Comparison of ENCODE assay signal across 1 cellular context in the genomic region with DNA sequence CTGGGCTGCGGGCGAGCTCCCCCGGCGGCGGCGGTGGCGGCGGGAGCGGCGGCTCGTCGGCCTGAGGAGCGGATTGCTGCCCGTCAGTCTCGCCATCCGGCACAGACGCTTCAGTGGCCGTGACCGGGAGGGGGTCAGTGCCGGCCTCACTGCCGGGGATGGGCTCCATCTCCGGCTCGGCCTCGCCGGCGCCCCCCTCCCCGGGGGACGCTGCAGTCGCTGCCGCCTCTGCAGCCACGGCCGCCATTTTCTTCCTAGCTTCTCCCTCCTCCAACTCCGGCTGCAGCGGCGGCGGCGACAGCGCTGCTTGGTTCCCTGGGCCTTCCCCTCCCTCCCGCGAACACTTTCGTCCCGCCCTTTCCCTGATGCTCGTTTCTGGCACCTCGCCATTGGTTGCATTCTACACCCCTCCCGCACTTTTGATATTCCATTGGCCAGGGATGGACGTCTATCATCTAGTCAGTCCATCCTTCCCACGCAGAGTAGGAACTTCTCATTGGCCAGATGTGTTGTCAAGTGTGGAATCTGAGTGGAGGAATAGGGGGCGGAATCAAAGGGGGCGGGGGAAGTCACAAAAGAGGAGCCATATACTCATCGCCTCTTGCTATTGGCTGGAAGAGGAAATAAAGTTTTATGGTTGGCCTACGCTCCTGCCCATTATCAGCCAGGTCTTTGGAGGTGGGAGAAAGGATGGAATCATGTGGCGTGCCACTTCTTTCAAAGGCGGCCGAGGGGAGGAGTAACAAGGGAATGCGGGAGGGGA.
TF ChIP-seq lines count a peak whose summit lies in the region.

TSS of gene PWWP2A (minus strand) at position 309 of the 763 bp plus-strand sequence. CDS start at position 247, 62 bp downstream.

TF ChIP-seq in HEK293, 187 proteins besides CTCF, POLR2A, EP300 and RAD21 (continued from another document):
- TF ChIP-seq, protein P1, sequence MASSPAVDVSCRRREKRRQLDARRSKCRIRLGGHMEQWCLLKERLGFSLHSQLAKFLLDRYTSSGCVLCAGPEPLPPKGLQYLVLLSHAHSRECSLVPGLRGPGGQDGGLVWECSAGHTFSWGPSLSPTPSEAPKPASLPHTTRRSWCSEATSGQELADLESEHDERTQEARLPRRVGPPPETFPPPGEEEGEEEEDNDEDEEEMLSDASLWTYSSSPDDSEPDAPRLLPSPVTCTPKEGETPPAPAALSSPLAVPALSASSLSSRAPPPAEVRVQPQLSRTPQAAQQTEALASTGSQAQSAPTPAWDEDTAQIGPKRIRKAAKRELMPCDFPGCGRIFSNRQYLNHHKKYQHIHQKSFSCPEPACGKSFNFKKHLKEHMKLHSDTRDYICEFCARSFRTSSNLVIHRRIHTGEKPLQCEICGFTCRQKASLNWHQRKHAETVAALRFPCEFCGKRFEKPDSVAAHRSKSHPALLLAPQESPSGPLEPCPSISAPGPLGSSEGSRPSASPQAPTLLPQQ (tag by site-specific recombination; IDR thresholded peaks at IDR 0.05), result peak; percentile 83
- TF ChIP-seq ZNF837 (tag by site-specific recombination; IDR thresholded peaks at IDR 0.05), result no peak
- TF ChIP-seq ZNF544 (tag by site-specific recombination; IDR thresholded peaks at IDR 0.05), result no peak
- no peak for TF ChIP-seq ZNF16 (tag by site-specific recombination; IDR thresholded peaks at IDR 0.05; ENCODE audit: low read depth)
